In genomic region chr10:50417906-50418697, GRCh38 we compare ENCODE assay signal across 8 cellular contexts.
A peak's percentile ranks its signal among the peaks of the same experiment; 100 is the strongest.
DNase-seq lines count a peak whose midpoint lies in the region; ATAC-seq, FAIRE-seq and TF ChIP-seq lines count a peak whose summit lies in the region.

No MANE protein-coding gene starts in this region.

- no peaks in the 10 kb centered on the region for H3K36me3 Mint-ChIP-seq in H9 (ENCODE audit: insufficient read depth in 1 of 3, low read depth in 3 of 3)

- peak; percentile 92 for ATAC-seq in mucosa of descending colon
- ATAC-seq in stimulated activated naive CD8-positive, alpha-beta T cell treated with anti-CD3 and anti-CD28 coated beads, Interleukin-15, Interleukin-2, amounts not matched to agents 100 U/mL and 50 U/mL, for 24 hours = peak; percentile 88

- H3K79me1 ChIP-seq in H9 (ENCODE audit: insufficient read depth, low read depth, low read length, poor library complexity, severe bottlenecking) = no peaks in the 10 kb centered on the region

- H4K8ac ChIP-seq in H9 (replicated peaks; ENCODE audit: insufficient read length, low read depth, low read length) = no peak overlapping the region

- peak overlapping the region; percentile 45 for H3K9ac ChIP-seq in H9 (ENCODE audit: extremely low read depth, insufficient read length, low read length)
- peak overlapping the region; percentile 36 for H3K9ac ChIP-seq in Loucy (ENCODE audit: low read depth, low read length, poor library complexity, severe bottlenecking)

- no CpG with 5 or more reads among the region's 61 CpGs for WGBS in H9 (ENCODE audit: extremely low coverage, insufficient read length, low lambda C conversion rate)

- peak; percentile 24 for FAIRE-seq in GM12892 (lab: Jason Lieb, UNC)

- H3K27ac ChIP-seq in H9 (ENCODE audit: insufficient read length, low read depth, low read length) = no peak overlapping the region
- H3K27ac ChIP-seq in WERI-Rb-1 = no peak overlapping the region

- H2AFZ ChIP-seq in H9 (ENCODE audit: low read length) (peak overlapping the region; percentile 3), Loucy (ENCODE audit: low read length) (no peak overlapping the region; the same call in 1 of the 2 replicates)

- H2BK12ac ChIP-seq in H9 (ENCODE audit: insufficient read length, low read depth, low read length) = no peak overlapping the region

- H3K9me3 ChIP-seq in H9 (ENCODE audit: control insufficient read depth, low read depth, low read length) (no peaks in the 10 kb centered on the region), Loucy (ENCODE audit: insufficient read depth, low read depth, low read length) (no peaks in the 10 kb centered on the region), mucosa of descending colon (no peaks in the 10 kb centered on the region), WERI-Rb-1 (ENCODE audit: severe bottlenecking) (no peaks in the 10 kb centered on the region)

- H2BK120ac ChIP-seq in H9 (ENCODE audit: low read depth, low read length, poor library complexity, severe bottlenecking) = no peak overlapping the region

- no peaks in the 10 kb centered on the region for H3K9me3 Mint-ChIP-seq in H9

- H3K4me3 Mint-ChIP-seq in H9 = peak overlapping the region; percentile 67 to 82

- H4K5ac ChIP-seq in H9 (ENCODE audit: insufficient read length, low read depth, low read length) = no peak overlapping the region

- H2BK20ac ChIP-seq in H9 (ENCODE audit: low read depth, low read length, poor library complexity, severe bottlenecking) = no peak overlapping the region

- H3K23ac ChIP-seq in H9 (ENCODE audit: insufficient read length, low read depth, low read length) = no peak overlapping the region

- H4K20me1 ChIP-seq in H9 (ENCODE audit: control insufficient read depth, insufficient read depth, insufficient read length) (no peaks in the 10 kb centered on the region), Loucy (ENCODE audit: insufficient read depth, low read length, poor library complexity, severe bottlenecking) (no peaks in the 10 kb centered on the region)

- H3K4me1 ChIP-seq in H9 (ENCODE audit: insufficient read depth, low read length) (peaks cover 5% of the 10 kb centered on the region; the same call in 1 of the 2 replicates), Loucy (ENCODE audit: insufficient read depth, low read length, poor library complexity, severe bottlenecking) (no peaks in the 10 kb centered on the region), mucosa of descending colon (ENCODE audit: low read depth) (no peaks in the 10 kb centered on the region)

- H3K27ac Mint-ChIP-seq in H9 = no peak overlapping the region; a peak in 2 of 7 replicates

- H3K4me2 ChIP-seq in H9 (ENCODE audit: insufficient read depth, insufficient read length, low read length) (peak overlapping the region; percentile 95), Loucy (ENCODE audit: low read depth, low read length, poor library complexity, severe bottlenecking) (peak overlapping the region; percentile 62)

- H3K27me3 ChIP-seq in H9 (ENCODE audit: insufficient read depth, low read length) = no peaks in the 10 kb centered on the region; the same call in 1 of the 2 replicates
- H3K27me3 ChIP-seq in Loucy (ENCODE audit: insufficient read depth, low read length, poor library complexity, severe bottlenecking) = no peaks in the 10 kb centered on the region
- no peaks in the 10 kb centered on the region for H3K27me3 ChIP-seq in WERI-Rb-1 (ENCODE audit: insufficient read depth, low read depth, severe bottlenecking)

- peak overlapping the region; percentile 24 for H3K14ac ChIP-seq in H9 (ENCODE audit: insufficient read depth, low read length)

- peaks cover 25 to 38% of the 10 kb centered on the region in 2 experiments for H3K4me1 Mint-ChIP-seq in H9

- no peak overlapping the region for H3T11ph ChIP-seq in H9 (ENCODE audit: low read length)

- H3K9me2 ChIP-seq in Loucy (replicated peaks; ENCODE audit: low read depth, low read length) = no peaks in the 10 kb centered on the region

- no peak overlapping the region for H3K18ac ChIP-seq in H9 (ENCODE audit: insufficient read length, low read depth, low read length)

- H2BK5ac ChIP-seq in H9 (ENCODE audit: insufficient read length, low read length) = no peak overlapping the region

- H3K23me2 ChIP-seq in H9 (ENCODE audit: insufficient read length, low read depth, low read length, poor library complexity, severe bottlenecking) = peaks cover 11% of the 10 kb centered on the region

- intact Hi-C loops in mucosa of descending colon (cut with DNase I, micrococcal nuclease) = loop anchor here in 1 of 2 donors (5.0 kb wide), 1 partner anchor 209 kb away; no protein-coding TSS in a partner anchor

- no peaks in the 10 kb centered on the region; the same call in 1 of the 2 replicates for H3K79me2 ChIP-seq in H9 (ENCODE audit: insufficient read depth, low read length)
- no peaks in the 10 kb centered on the region for H3K79me2 ChIP-seq in Loucy (ENCODE audit: insufficient read depth, low read length)

- peaks cover 3% of the 10 kb centered on the region; the same call in 1 of the 2 replicates for H3K27me3 Mint-ChIP-seq in H9 (ENCODE audit: low read depth)

- H3K36me3 ChIP-seq in Loucy (ENCODE audit: insufficient read depth, low read length) (no peaks in the 10 kb centered on the region), mucosa of descending colon (ENCODE audit: low read depth) (no peaks in the 10 kb centered on the region), WERI-Rb-1 (no peaks in the 10 kb centered on the region)

- H3K56ac ChIP-seq in H9 (ENCODE audit: insufficient read length, low read depth, low read length) = no peak overlapping the region

- peak overlapping the region; percentile 71 for H3K4me3 ChIP-seq in Loucy (ENCODE audit: low read length, poor library complexity, severe bottlenecking)
- H3K4me3 ChIP-seq in mucosa of descending colon = peak overlapping the region; percentile 40
- H3K4me3 ChIP-seq in WERI-Rb-1 (ENCODE audit: low read depth, low read length) = no peak overlapping the region

- peak; percentile 16; the same call in 1 of the 3 replicates for TF ChIP-seq CTCF in H9 (conservative IDR thresholded peaks at IDR 0.05)
- no peak for TF ChIP-seq CTCF in Loucy (conservative IDR thresholded peaks at IDR 0.05; ENCODE audit: low read length)
- TF ChIP-seq CTCF in mucosa of descending colon (IDR thresholded peaks at IDR 0.05) = no peak
- TF ChIP-seq CTCF in WERI-Rb-1 (IDR thresholded peaks at IDR 0.05; ENCODE audit: low read depth, low read length) = no peak

- H2BK15ac ChIP-seq in H9 (ENCODE audit: low read depth, low read length) = no peak overlapping the region

- TF ChIP-seq POLR2A in GM12892 (IDR thresholded peaks at IDR 0.05; ENCODE audit: low read depth, low read length) (peak; percentile 73), erythroblast (IDR thresholded peaks at IDR 0.05; ENCODE audit: low read length) (peak; percentile 78)

- DNase-seq in GM12892 (ENCODE audit: insufficient read length) (peak; percentile 56), H9 (peak; percentile 71), erythroblast (lab: John Stamatoyannopoulos, UW) (peak; percentile 88 to 90), mucosa of descending colon (peak; percentile 54 to 80 (median 70)), WERI-Rb-1 (no peak)
- DNase-seq in activated CD8-positive, alpha-beta memory T cell treated with anti-CD3 and anti-CD28 coated beads, Interleukin-2, amount 50 U/mL, for 4 hours = peak; percentile 24
- peak; percentile 54 for DNase-seq in stimulated activated naive CD8-positive, alpha-beta T cell treated with anti-CD3 and anti-CD28 coated beads, Interleukin-15, Interleukin-2, amounts not matched to agents 100 U/mL and 50 U/mL, for 24 hours

- no peak overlapping the region for H3K4ac ChIP-seq in H9 (ENCODE audit: low read depth, low read length)

- no peak overlapping the region for H2AK5ac ChIP-seq in H9 (ENCODE audit: insufficient read length, low read length)

- no peaks in the 10 kb centered on the region for H3F3A ChIP-seq in Loucy (ENCODE audit: low read depth)

- no peak overlapping the region for H4K91ac ChIP-seq in H9 (ENCODE audit: insufficient read length, low read depth, low read length)
